Comparison of ENCODE assay signal across 7 cellular contexts in genomic region chr18:73812423-73812822, GRCh38.
"Had no signal": no experiment of that assay in that cellular context is flagged by ENCODE, and none has a peak within 500 bp of the region (broad histone marks: within the 10 kb centered on the region; RNA-seq: fewer than 3 reads in every experiment).

No MANE protein-coding gene starts in this region.

- H3K27ac ChIP-seq: GM23248, HL-60, KMS-11 had no signal

- H3K9ac ChIP-seq: GM23248, KMS-11 had no signal

- FAIRE-seq: HepG2 had no signal

- ATAC-seq: HepG2 had no signal

- H3K4me3 ChIP-seq: GM23248 had no signal

- H2AFZ ChIP-seq: GM23248 had no signal

- H3K4me2 ChIP-seq: KMS-11 had no signal

- DNase-seq: GM23248, H7, HCEC 1CT, KBM-7 had no signal
